Comparison of ENCODE assay signal across 1 cellular context in genomic region chr20:4083103-4083864, GRCh38.
TF ChIP-seq lines count a peak whose summit lies in the region.

No MANE protein-coding gene starts in this region.

TF ChIP-seq in SK-N-SH treated with all-trans-retinoic acid at 6 μM for 48 hours, 23 proteins besides CTCF, POLR2A, EP300 and RAD21 (continued from another document):
- TF ChIP-seq POU6F1 (CRISPR knock-in tag; IDR thresholded peaks at IDR 0.05; ENCODE audit: borderline replicate concordance, low read depth), result no peak
